ENCODE assay signal across 25 cellular contexts in genomic region chr10:4330626-4331025, GRCh38.
A peak's percentile ranks its signal among the peaks of the same experiment; 100 is the strongest.
DNase-seq lines count a peak whose midpoint lies in the region; FAIRE-seq and TF ChIP-seq lines count a peak whose summit lies in the region.
"Had no signal": no experiment of that assay in that cellular context is flagged by ENCODE, and none has a peak within 500 bp of the region (broad histone marks: within the 10 kb centered on the region; RNA-seq: fewer than 3 reads in every experiment).

No MANE protein-coding gene starts in this region.

- BruUV-seq in MCF 10A (replicated peaks; lab: Mats Ljungman, UMichigan) (no TSS peak), PC-9 (replicated peaks; lab: Mats Ljungman, UMichigan) (no TSS peak)

- no peaks in the 10 kb centered on the region for H3K4me1 Mint-ChIP-seq in MCF 10A (ENCODE audit: insufficient read depth, unreplicated experiment)
- H3K4me1 Mint-ChIP-seq: CD14-positive monocyte; CD8-positive, alpha-beta memory T cell had no signal

- DNase-seq in breast epithelium (ENCODE audit: low spot score in 2 of 2) (no peak), MCF 10A (ENCODE audit: unreplicated experiment) (no peak), PC-9 (no peak), keratinocyte (ENCODE audit: low read depth, low spot score) (no peak), DMS114 treated with DMSO at 0.1 percent for 48 hours (lab: John Stamatoyannopoulos, UW; ENCODE audit: unreplicated experiment) (no peak), NCI-H345 treated with DMSO at 0.1 percent for 48 hours (lab: John Stamatoyannopoulos, UW; ENCODE audit: unreplicated experiment) (no peak), DMS 273 treated with DMSO at 0.1 percent for 48 hours (lab: John Stamatoyannopoulos, UW) (no peak)
- DNase-seq: 8988T; ACHN; AML-193; BE2C; CD4-positive, alpha-beta T cell; CD8-positive, alpha-beta memory T cell; DMS153; DND-41; GOT3; HFFc6 had no signal

- H3K36me3 ChIP-seq in breast epithelium (no peaks in the 10 kb centered on the region), PC-9 (ENCODE audit: low read depth) (no peaks in the 10 kb centered on the region), keratinocyte (ENCODE audit: control insufficient read depth in 2 of 2, extremely low read depth in 1 of 2, insufficient read depth in 2 of 2, low read length in 2 of 2) (no peaks in the 10 kb centered on the region)
- H3K36me3 ChIP-seq: BE2C; BLaER1 treated with 17β-estradiol and CSF1 and Interleukin-3, amounts not matched to agents 10 nM and 100 nM; HAP-1 had no signal

- H3K4me3 ChIP-seq in breast epithelium: no peak overlapping the region
- H3K4me3 ChIP-seq in PC-9: no peak overlapping the region
- H3K4me3 ChIP-seq in keratinocyte (ENCODE audit: control insufficient read depth in 2 of 3, extremely low read depth in 1 of 3, insufficient read depth in 2 of 3, low read depth in 1 of 3, low read length in 3 of 3): no peak overlapping the region
- H3K4me3 ChIP-seq: A549; BLaER1 treated with 17β-estradiol and CSF1 and Interleukin-3, amounts not matched to agents 10 nM and 100 nM; HAP-1 had no signal

- POLR2A ChIA-PET in MCF 10A (lab: Yijun Ruan, JAX): interaction anchor here (1.0 to 1.5 kb wide), 3 partner anchors 13 to 545 kb away, joined by 3 to 8 read pairs (median 4); partner anchors contain the start of gene KLF6
- POLR2A ChIA-PET in PC-9 (lab: Charles Lee; ENCODE audit: unreplicated experiment): no interaction called here

- H3K9me1 ChIP-seq in keratinocyte (ENCODE audit: control insufficient read depth, extremely low read depth, insufficient read depth, low read length): peaks cover 3% of the 10 kb centered on the region

- no peaks in the 10 kb centered on the region for H3K9me3 ChIP-seq in breast epithelium
- H3K9me3 ChIP-seq in PC-9 (ENCODE audit: insufficient read depth, low read depth): no peaks in the 10 kb centered on the region; the same call in 1 of the 2 replicates
- peaks cover 6% of the 10 kb centered on the region for H3K9me3 ChIP-seq in keratinocyte (ENCODE audit: control insufficient read depth, low read depth, low read length)
- H3K9me3 ChIP-seq: BE2C had no signal

- H3K27me3 ChIP-seq in breast epithelium (no peaks in the 10 kb centered on the region), PC-9 (ENCODE audit: insufficient read depth, low read depth) (no peaks in the 10 kb centered on the region), keratinocyte (ENCODE audit: control insufficient read depth, extremely low read depth, insufficient read depth, low read length) (no peaks in the 10 kb centered on the region)
- H3K27me3 ChIP-seq: BE2C; BLaER1 treated with 17β-estradiol and CSF1 and Interleukin-3, amounts not matched to agents 10 nM and 100 nM had no signal

- no peaks in the 10 kb centered on the region for H3K4me1 ChIP-seq in breast epithelium
- H3K4me1 ChIP-seq in PC-9 (replicated peaks; ENCODE audit: insufficient read depth): peaks cover 14% of the 10 kb centered on the region
- peaks cover 15% of the 10 kb centered on the region for H3K4me1 ChIP-seq in keratinocyte (ENCODE audit: control insufficient read depth, extremely low read depth, insufficient read depth, low read length)
- H3K4me1 ChIP-seq: A549, BE2C, HAP-1 had no signal

- CTCF ChIA-PET in MCF 10A (lab: Yijun Ruan, JAX) (no interaction called here), PC-9 (lab: Charles Lee) (no interaction called here)

- H3K9ac ChIP-seq in keratinocyte (ENCODE audit: control insufficient read depth, extremely low read depth, insufficient read depth, low read length): no peak overlapping the region
- H3K9ac ChIP-seq: BLaER1 treated with 17β-estradiol and CSF1 and Interleukin-3, amounts not matched to agents 10 nM and 100 nM had no signal

- no peak for TF ChIP-seq POLR2A in breast epithelium (IDR thresholded peaks at IDR 0.05)

- no peak overlapping the region for H2AFZ ChIP-seq in PC-9
- H2AFZ ChIP-seq in keratinocyte (ENCODE audit: control insufficient read depth, low read length): no peak overlapping the region

- FAIRE-seq in keratinocyte (lab: Jason Lieb, UNC): peak; percentile 32
- FAIRE-seq: A549, D721Med, G401.6, GM12892, H54 had no signal

- no peak overlapping the region for H3K4me3 Mint-ChIP-seq in MCF 10A (ENCODE audit: unreplicated experiment)
- H3K4me3 Mint-ChIP-seq: CD14-positive monocyte; CD4-positive, alpha-beta T cell; CD8-positive, alpha-beta memory T cell; HFFc6 had no signal

- no peaks in the 10 kb centered on the region for H3K9me2 ChIP-seq in PC-9 (ENCODE audit: insufficient read depth)

- no peaks in the 10 kb centered on the region for H3K27me3 Mint-ChIP-seq in MCF 10A (ENCODE audit: insufficient read depth, unreplicated experiment)
- H3K27me3 Mint-ChIP-seq: CD4-positive, alpha-beta T cell; CD8-positive, alpha-beta memory T cell had no signal

- H3K36me3 Mint-ChIP-seq in MCF 10A (ENCODE audit: insufficient read depth, unreplicated experiment): no peaks in the 10 kb centered on the region
- H3K36me3 Mint-ChIP-seq: CD14-positive monocyte; CD8-positive, alpha-beta memory T cell had no signal

- TF ChIP-seq CTCF in breast epithelium (IDR thresholded peaks at IDR 0.05) (no peak), MCF 10A (IDR thresholded peaks at IDR 0.05; ENCODE audit: unreplicated experiment) (no peak), PC-9 (conservative IDR thresholded peaks at IDR 0.05) (no peak), keratinocyte (optimal IDR thresholded peaks at IDR 0.05 in 1 of 3, IDR thresholded peaks at IDR 0.05 in 1 of 3, conservative IDR thresholded peaks at IDR 0.05 in 1 of 3; ENCODE audit: extremely low read depth in 1 of 3, insufficient read depth in 2 of 3, low read length in 3 of 3) (no peak)

- H3K9me3 Mint-ChIP-seq in MCF 10A (ENCODE audit: unreplicated experiment): no peaks in the 10 kb centered on the region
- H3K9me3 Mint-ChIP-seq: CD4-positive, alpha-beta T cell; CD8-positive, alpha-beta memory T cell; HFFc6 had no signal

- no peaks in the 10 kb centered on the region for H4K20me1 ChIP-seq in PC-9 (ENCODE audit: insufficient read depth)
- no peaks in the 10 kb centered on the region for H4K20me1 ChIP-seq in keratinocyte (ENCODE audit: control insufficient read depth, extremely low read depth, insufficient read depth, low read length)
- H4K20me1 ChIP-seq: BLaER1 treated with 17β-estradiol and CSF1 and Interleukin-3, amounts not matched to agents 10 nM and 100 nM had no signal

- H3K4me2 ChIP-seq in PC-9 (peak overlapping the region; percentile 10; the same call in 1 of the 2 replicates), keratinocyte (ENCODE audit: control insufficient read depth, extremely low read depth, insufficient read depth, low read depth, low read length) (no peak overlapping the region)
- H3K4me2 ChIP-seq: A549; BLaER1 treated with 17β-estradiol and CSF1 and Interleukin-3, amounts not matched to agents 10 nM and 100 nM had no signal

- peak overlapping the region; percentile 6 to 23 for H3K27ac ChIP-seq in breast epithelium
- peak overlapping the region; percentile 20; the same call in 1 of the 2 replicates for H3K27ac ChIP-seq in PC-9
- H3K27ac ChIP-seq in keratinocyte (ENCODE audit: control insufficient read depth, insufficient read depth, low read length): no peak overlapping the region
- H3K27ac ChIP-seq: A549; BLaER1 treated with 17β-estradiol and CSF1 and Interleukin-3, amounts not matched to agents 10 nM and 100 nM had no signal

- dilution Hi-C loops in keratinocyte (cut with MboI; ENCODE audit: extremely low pct_ligation_motif_present, low sequenced_read_pairs): no loop called here

- H3K79me2 ChIP-seq in PC-9 (ENCODE audit: low read depth) (no peaks in the 10 kb centered on the region), keratinocyte (ENCODE audit: control insufficient read depth, insufficient read depth, low read length) (no peaks in the 10 kb centered on the region)

- intact Hi-C loops in breast epithelium (cut with DNase I; ENCODE audit: low total_unique reads) (no loop called here), MCF 10A (cut with micrococcal nuclease) (no loop called here), PC-9 (cut with micrococcal nuclease; ENCODE audit: unreplicated experiment) (no loop called here)

- no peaks in the 10 kb centered on the region for H3F3A ChIP-seq in PC-9 (ENCODE audit: insufficient read depth, low read depth)

- no peak overlapping the region for H3K27ac Mint-ChIP-seq in MCF 10A (ENCODE audit: low read depth, unreplicated experiment)
- H3K27ac Mint-ChIP-seq: CD14-positive monocyte; CD4-positive, alpha-beta T cell; CD8-positive, alpha-beta memory T cell; HFFc6 had no signal
